ENCODE assay signal across 8 cellular contexts in the genomic region with DNA sequence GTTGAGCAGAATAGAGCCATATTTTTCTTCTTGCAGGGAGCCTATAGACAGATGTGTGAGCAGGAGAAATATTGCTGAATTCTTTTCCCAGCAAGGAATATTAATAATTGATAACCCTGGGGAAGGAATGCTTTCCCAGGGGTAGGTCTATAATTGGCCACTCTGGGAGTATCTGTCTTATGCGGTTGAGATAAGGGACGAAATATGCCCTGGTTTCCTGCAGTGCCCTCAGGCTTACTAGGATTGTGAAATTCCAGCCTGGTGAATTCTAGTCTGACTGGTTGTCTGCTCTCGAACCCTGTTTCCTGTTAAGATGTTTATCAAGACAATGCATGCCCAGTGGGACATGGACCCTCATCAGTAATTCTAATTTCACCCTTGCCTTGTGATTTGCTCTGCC.
DNase-seq lines count a peak whose midpoint lies in the region; ATAC-seq, FAIRE-seq and TF ChIP-seq lines count a peak whose summit lies in the region.
"Not testable (repeated sequence)": the region's sequence is repeated elsewhere in the genome, so short reads cannot be mapped to it uniquely, and the experiment has no call there.

No MANE protein-coding gene starts in this region.

- FAIRE-seq in H1 (lab: Jason Lieb, UNC): not testable (repeated sequence)

- not testable (repeated sequence) for H3K4ac ChIP-seq in H1 (replicated peaks; ENCODE audit: insufficient read length, low read depth, low read length); mesendoderm (ENCODE audit: low read depth, low read length)

- not testable (repeated sequence) for H3K9ac ChIP-seq in SK-N-MC (ENCODE audit: insufficient read length); H1 (replicated peaks in 1 of 4; ENCODE audit: extremely low read depth in 1 of 4, low read depth in 3 of 4, low read length in 3 of 4); mesendoderm (ENCODE audit: low read length)

- not testable (repeated sequence) for H3K14ac ChIP-seq in H1 (ENCODE audit: insufficient read length)

- not testable (repeated sequence) for H3K23me2 ChIP-seq in H1 (ENCODE audit: low read depth, low read length)

- not testable (repeated sequence) for H3K27me3 Mint-ChIP-seq in GM23338 (ENCODE audit: insufficient read depth, low read depth, poor library complexity); activated CD4-positive, alpha-beta T cell treated with anti-CD3 and anti-CD28 coated beads, Interleukin-2, amount 10 ng/mL, durations not matched to agents 7 days and 5 days

- not testable (repeated sequence) for H3K4me3 ChIP-seq in BE2C (ENCODE audit: low read depth, low read length); GM23338; SK-N-MC; H1 (ENCODE audit: extremely low read depth in 1 of 4, insufficient read depth in 2 of 4, low read depth in 3 of 4, low read length in 4 of 4); mesendoderm (ENCODE audit: low read length)

- not testable (repeated sequence) for H2BK12ac ChIP-seq in H1 (ENCODE audit: low read depth, low read length)

- H2AK5ac ChIP-seq in H1 (ENCODE audit: low read depth, low read length); mesendoderm (ENCODE audit: low read length): not testable (repeated sequence)

- POLR2A ChIA-PET in activated CD4-positive, alpha-beta T cell treated with anti-CD3 and anti-CD28 coated beads, Interleukin-2, amount 10 ng/mL, durations not matched to agents 7 days and 5 days (lab: Charles Lee); H1 (lab: Charles Lee; ENCODE audit: partially characterized antibody): not testable (repeated sequence)

- H2BK20ac ChIP-seq in H1 (ENCODE audit: low read length): not testable (repeated sequence)

- H3K27ac ChIP-seq in GM23338 (ENCODE audit: low read depth); SK-N-MC; H1 (ENCODE audit: low read depth, low read length); mesendoderm (ENCODE audit: low read depth, low read length): not testable (repeated sequence)

- not testable (repeated sequence) for H4K5ac ChIP-seq in H1 (ENCODE audit: insufficient read length, low read depth, low read length); mesendoderm (ENCODE audit: low read length)

- not testable (repeated sequence) for H3K36me3 ChIP-seq in BE2C; SK-N-MC (ENCODE audit: insufficient read depth, low read length); H1 (ENCODE audit: control insufficient read depth in 2 of 4, insufficient read depth in 4 of 4, low read length in 3 of 4); mesendoderm (ENCODE audit: control insufficient read depth, insufficient read depth, low read length)
- H3K36me3 ChIP-seq in GM23338 (ENCODE audit: insufficient read depth): peaks cover 27% of the 10 kb centered on the region

- H2BK120ac ChIP-seq in H1 (replicated peaks; ENCODE audit: low read depth, low read length); mesendoderm (ENCODE audit: low read depth, low read length): not testable (repeated sequence)

- not testable (repeated sequence) for H3K79me1 ChIP-seq in H1 (ENCODE audit: low read depth, low read length); mesendoderm (ENCODE audit: low read length)

- H3K79me2 ChIP-seq in GM23338 (replicated peaks; ENCODE audit: insufficient read depth); H1 (ENCODE audit: control insufficient read depth in 1 of 2, insufficient read depth in 2 of 2, low read length in 2 of 2); mesendoderm (ENCODE audit: control insufficient read depth, insufficient read depth, low read length): not testable (repeated sequence)

- not testable (repeated sequence) for H3K27ac Mint-ChIP-seq in GM23338
- peak overlapping the region; percentile 36 for H3K27ac Mint-ChIP-seq in activated CD4-positive, alpha-beta T cell treated with anti-CD3 and anti-CD28 coated beads, Interleukin-2, amount 10 ng/mL, durations not matched to agents 7 days and 5 days

- peak in 1 of 2 experiments; percentile 96; a peak in 1 of 3 replicates for TF ChIP-seq EP300 in H1 (IDR thresholded peaks at IDR 0.05; ENCODE audit: borderline replicate concordance in 1 of 2, low read depth in 2 of 2, low read length in 2 of 2)

- not testable (repeated sequence) for H3F3A ChIP-seq in GM23338 (replicated peaks; ENCODE audit: low read depth)

- not testable (repeated sequence) for H4K91ac ChIP-seq in H1 (replicated peaks; ENCODE audit: insufficient read length, low read length)

- not testable (repeated sequence) for H3K4me1 Mint-ChIP-seq in GM23338; activated CD4-positive, alpha-beta T cell treated with anti-CD3 and anti-CD28 coated beads, Interleukin-2, amount 10 ng/mL, durations not matched to agents 7 days and 5 days

- not testable (repeated sequence) for H3K4me2 ChIP-seq in GM23338; H1 (ENCODE audit: insufficient read depth in 1 of 2, low read depth in 2 of 2, low read length in 2 of 2); mesendoderm (ENCODE audit: low read length)

- 89% methylated on average over 3 of the region's 3 CpGs; no CpG with 5 or more reads in 1 of the 2 experiments for WGBS in H1 (ENCODE audit: extremely low coverage in 1 of 2, insufficient coverage in 1 of 2, insufficient read length in 1 of 2, insufficient replicate concordance in 2 of 2, low coverage in 1 of 2, low lambda C conversion rate in 2 of 2, missing lambda C conversion rate in 1 of 2), 2 experiments
- no CpG with 5 or more reads among the region's 3 CpGs for WGBS in mesendoderm (ENCODE audit: extremely low coverage, insufficient coverage, low lambda C conversion rate)

- H3K9me3 ChIP-seq in BE2C; SK-N-MC (ENCODE audit: low read depth, low read length): not testable (repeated sequence)
- peaks cover 14% of the 10 kb centered on the region in 2 experiments; a peak in 3 of 4 replicates for H3K9me3 ChIP-seq in H1 (ENCODE audit: insufficient read depth in 2 of 2, low read depth in 1 of 2, low read length in 1 of 2)

- not testable (repeated sequence) for H2BK15ac ChIP-seq in H1 (ENCODE audit: low read length); mesendoderm (replicated peaks; ENCODE audit: low read depth)

- not testable (repeated sequence) for H3K4me1 ChIP-seq in BE2C; GM23338 (ENCODE audit: insufficient read depth); H1 (replicated peaks in 1 of 4; ENCODE audit: control insufficient read depth in 3 of 4, insufficient read depth in 4 of 4, low read length in 3 of 4); mesendoderm (ENCODE audit: control insufficient read depth, low read depth, low read length)

- H3K36me3 Mint-ChIP-seq in GM23338 (ENCODE audit: low read depth): peaks cover 59% of the 10 kb centered on the region
- not testable (repeated sequence) for H3K36me3 Mint-ChIP-seq in activated CD4-positive, alpha-beta T cell treated with anti-CD3 and anti-CD28 coated beads, Interleukin-2, amount 10 ng/mL, durations not matched to agents 7 days and 5 days (ENCODE audit: low read depth)

- peaks cover 67% of the 10 kb centered on the region for H3K9me3 Mint-ChIP-seq in GM23338
- not testable (repeated sequence) for H3K9me3 Mint-ChIP-seq in activated CD4-positive, alpha-beta T cell treated with anti-CD3 and anti-CD28 coated beads, Interleukin-2, amount 10 ng/mL, durations not matched to agents 7 days and 5 days

- not testable (repeated sequence) for H3K4me3 Mint-ChIP-seq in GM23338; activated CD4-positive, alpha-beta T cell treated with anti-CD3 and anti-CD28 coated beads, Interleukin-2, amount 10 ng/mL, durations not matched to agents 7 days and 5 days

- not testable (repeated sequence) for H4K20me1 ChIP-seq in GM23338 (replicated peaks; ENCODE audit: insufficient read depth); H1 (replicated peaks in 1 of 2; ENCODE audit: control insufficient read depth in 1 of 2, insufficient read depth in 2 of 2, low read length in 2 of 2)

- CTCF ChIA-PET in activated CD4-positive, alpha-beta T cell treated with anti-CD3 and anti-CD28 coated beads, Interleukin-2, amount 10 ng/mL, durations not matched to agents 7 days and 5 days (lab: Charles Lee); H1 (lab: Charles Lee; ENCODE audit: partially characterized antibody): not testable (repeated sequence)

- H3K56ac ChIP-seq in H1 (replicated peaks; ENCODE audit: insufficient read length, low read depth, low read length); mesendoderm (ENCODE audit: low read length): not testable (repeated sequence)

- H2AFZ ChIP-seq in GM23338; H1 (ENCODE audit: low read length): not testable (repeated sequence)

- not testable (repeated sequence) for TF ChIP-seq RAD21 in H1 (IDR thresholded peaks at IDR 0.05 in 1 of 2, conservative IDR thresholded peaks at IDR 0.05 in 1 of 2; ENCODE audit: low read depth in 2 of 2, low read length in 2 of 2)

- H3K23ac ChIP-seq in H1 (ENCODE audit: insufficient read length); mesendoderm (ENCODE audit: low read length): not testable (repeated sequence)

- H3K27me3 ChIP-seq in BE2C; GM23338 (ENCODE audit: insufficient read depth); H1 (replicated peaks in 1 of 4; ENCODE audit: control insufficient read depth in 3 of 4, extremely low read depth in 1 of 4, insufficient read depth in 3 of 4, low read length in 3 of 4); mesendoderm (ENCODE audit: insufficient read depth, low read length, poor library complexity): not testable (repeated sequence)

- not testable (repeated sequence) for ATAC-seq in GM23338

- not testable (repeated sequence) for H4K8ac ChIP-seq in H1 (ENCODE audit: extremely low read depth, insufficient read depth, low read length); mesendoderm (ENCODE audit: low read depth, low read length)

- H3K18ac ChIP-seq in H1 (ENCODE audit: extremely low read depth, low read length); mesendoderm (ENCODE audit: low read length): not testable (repeated sequence)

- peak; percentile 3 for DNase-seq in BE2C
- DNase-seq in DMS53 (lab: John Stamatoyannopoulos, UW): peak; percentile 1
- peak; percentile 25 for DNase-seq in GM23338 (ENCODE audit: low spot score)
- DNase-seq in HT1080 (ENCODE audit: low read depth): peak; percentile 9
- peak; percentile 6 for DNase-seq in SK-N-MC (ENCODE audit: low read depth, low spot score)
- DNase-seq in activated CD4-positive, alpha-beta T cell treated with anti-CD3 and anti-CD28 coated beads, Interleukin-2, amount 10 ng/mL, durations not matched to agents 7 days and 5 days; H1 (ENCODE audit: low read depth in 1 of 2, low spot score in 2 of 2): not testable (repeated sequence)
- peak; percentile 49 for DNase-seq in mesendoderm

- H2BK5ac ChIP-seq in H1 (ENCODE audit: low read depth, low read length); mesendoderm (ENCODE audit: low read length): not testable (repeated sequence)

- not testable (repeated sequence) for TF ChIP-seq POLR2A in H1 (IDR thresholded peaks at IDR 0.05; ENCODE audit: control extremely low read depth in 1 of 2, low read depth in 2 of 2, low read length in 2 of 2)

- not testable (repeated sequence) for TF ChIP-seq CTCF in BE2C (IDR thresholded peaks at IDR 0.05; ENCODE audit: low read depth, low read length); GM23338 (conservative IDR thresholded peaks at IDR 0.05; ENCODE audit: low read depth in 2 of 2); H1 (IDR thresholded peaks at IDR 0.05; ENCODE audit: control extremely low read depth in 1 of 3, insufficient read depth in 1 of 3, low read depth in 1 of 3, low read length in 3 of 3)

- H3K9me2 ChIP-seq in GM23338 (ENCODE audit: insufficient read depth): peaks cover 10% of the 10 kb centered on the region
